In the genomic region with DNA sequence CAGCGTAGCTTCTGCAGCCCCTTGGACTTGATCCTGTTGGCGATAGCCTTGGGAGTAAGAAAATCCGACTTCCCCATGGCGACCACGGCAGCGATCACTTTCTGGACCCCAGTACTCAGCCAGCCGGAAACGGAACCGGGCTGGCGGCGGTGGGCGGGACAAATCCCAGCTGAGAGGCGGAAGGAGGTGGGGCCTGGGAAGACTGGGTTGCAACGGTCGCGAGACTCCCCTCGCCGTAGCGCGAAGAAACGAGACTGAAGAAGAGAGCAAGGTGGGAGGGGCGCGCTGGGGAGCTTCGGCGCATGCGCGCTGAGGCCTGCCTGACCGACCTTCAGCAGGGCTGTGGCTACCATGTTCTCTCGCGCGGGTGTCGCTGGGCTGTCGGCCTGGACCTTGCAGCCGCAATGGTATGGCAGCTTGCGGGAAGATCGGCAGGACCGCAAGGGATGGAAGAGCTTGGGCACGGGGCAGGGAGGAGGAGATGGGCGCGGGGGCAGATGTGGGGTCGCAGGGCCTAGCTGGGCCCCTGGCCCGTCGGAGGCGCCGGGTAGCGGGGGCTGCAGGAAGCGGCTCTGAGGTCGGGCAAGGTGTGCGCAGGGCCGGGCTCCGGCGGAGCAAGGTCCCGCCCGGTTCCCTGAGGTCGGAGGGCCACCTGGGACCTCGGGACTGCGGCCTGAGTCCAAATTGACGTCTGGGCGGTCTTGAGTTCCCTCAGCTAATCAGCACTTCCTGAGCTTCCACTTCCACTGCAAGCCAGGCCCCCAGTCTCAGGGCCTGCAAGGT, we compare ENCODE assay signal across 8 cellular contexts. TPM values are rescaled to one million over a fixed set of nuclear protein-coding genes. Genes with fewer than 3 reads are reported as not detected.
A peak's percentile ranks its signal among the peaks of the same experiment; 100 is the strongest.
DNase-seq lines count a peak whose midpoint lies in the region; ATAC-seq, FAIRE-seq and TF ChIP-seq lines count a peak whose summit lies in the region.

A gene (plus strand): TSS at position 321 of the 783 bp plus-strand sequence. CDS start 31 bp downstream, at position 352.
A gene with protein sequence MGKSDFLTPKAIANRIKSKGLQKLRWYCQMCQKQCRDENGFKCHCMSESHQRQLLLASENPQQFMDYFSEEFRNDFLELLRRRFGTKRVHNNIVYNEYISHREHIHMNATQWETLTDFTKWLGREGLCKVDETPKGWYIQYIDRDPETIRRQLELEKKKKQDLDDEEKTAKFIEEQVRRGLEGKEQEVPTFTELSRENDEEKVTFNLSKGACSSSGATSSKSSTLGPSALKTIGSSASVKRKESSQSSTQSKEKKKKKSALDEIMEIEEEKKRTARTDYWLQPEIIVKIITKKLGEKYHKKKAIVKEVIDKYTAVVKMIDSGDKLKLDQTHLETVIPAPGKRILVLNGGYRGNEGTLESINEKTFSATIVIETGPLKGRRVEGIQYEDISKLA (minus strand): TSS at position 137 of the 783 bp plus-strand sequence. CDS start 60 bp downstream, at position 77.

- DNase-seq in COLO668 (lab: John Stamatoyannopoulos, UW; ENCODE audit: unreplicated experiment) (peak; percentile 91), HS-27A (ENCODE audit: low read depth) (peak; percentile 79), NK-92 (lab: John Stamatoyannopoulos, UW; ENCODE audit: unreplicated experiment) (peak; percentile 91), H1 (ENCODE audit: low read depth in 1 of 2, low spot score in 2 of 2) (peak; percentile 93 to 98), mesenchymal stem cell (peak; percentile 97)
- DNase-seq in activated CD8-positive, alpha-beta memory T cell treated with anti-CD3 and anti-CD28 coated beads for 24 hours: peak; percentile 98
- peak; percentile 96 for DNase-seq in stimulated activated CD8-positive, alpha-beta memory T cell treated with anti-CD3 and anti-CD28 coated beads, Interleukin-12 subunit alpha, Interleukin-12 subunit beta, amount 100 ng/mL, for 4 hours (ENCODE audit: low read depth)

- no peak within 1 kb of the TSS for H3K23ac ChIP-seq in H1 (ENCODE audit: insufficient read length)
- H3K23ac ChIP-seq in mesenchymal stem cell (ENCODE audit: low read length in 2 of 2): peak within 1 kb of the TSS in 1 of 2 experiments; percentile 35

- H3K18ac ChIP-seq in H1 (ENCODE audit: extremely low read depth, low read length) (peak within 1 kb of the TSS; percentile 96), mesenchymal stem cell (ENCODE audit: low read depth in 1 of 2, low read length in 2 of 2) (peak within 1 kb of the TSS; percentile 95 to 98)

- H3K4me2 ChIP-seq in H1 (ENCODE audit: insufficient read depth in 1 of 2, low read depth in 2 of 2, low read length in 2 of 2): peak within 1 kb of the TSS; percentile 89 to 94
- H3K4me2 ChIP-seq in mesenchymal stem cell (ENCODE audit: low read length, poor library complexity, severe bottlenecking): peak within 1 kb of the TSS; percentile 77

- H2BK120ac ChIP-seq in H1 (replicated peaks; ENCODE audit: low read depth, low read length): no peak within 1 kb of the TSS
- peak within 1 kb of the TSS; percentile 76 for H2BK120ac ChIP-seq in mesenchymal stem cell (ENCODE audit: low read depth, low read length)

- peaks cover 2% of the 10 kb centered on the region; the same call in 1 of the 2 replicates for H3K79me1 ChIP-seq in H1 (ENCODE audit: low read depth, low read length)
- no peaks in the 10 kb centered on the region for H3K79me1 ChIP-seq in mesenchymal stem cell (replicated peaks; ENCODE audit: low read length, poor library complexity, severe bottlenecking)

- H3K9ac ChIP-seq in H1 (replicated peaks in 1 of 4; ENCODE audit: extremely low read depth in 1 of 4, low read depth in 3 of 4, low read length in 3 of 4): peak within 1 kb of the TSS; percentile 88 to 92 (median 90)
- H3K9ac ChIP-seq in mesenchymal stem cell (ENCODE audit: low read length): peak within 1 kb of the TSS; percentile 97

- H4K8ac ChIP-seq in H1 (ENCODE audit: extremely low read depth, insufficient read depth, low read length): peak within 1 kb of the TSS; percentile 93
- H4K8ac ChIP-seq in mesenchymal stem cell (ENCODE audit: low read length): peak within 1 kb of the TSS; percentile 89

- no peak within 1 kb of the TSS for H2BK12ac ChIP-seq in H1 (ENCODE audit: low read depth, low read length)
- no peak within 1 kb of the TSS for H2BK12ac ChIP-seq in mesenchymal stem cell (ENCODE audit: low read length in 2 of 2)

- H3K27me3 ChIP-seq in H1 (replicated peaks in 1 of 4; ENCODE audit: control insufficient read depth in 3 of 4, extremely low read depth in 1 of 4, insufficient read depth in 3 of 4, low read length in 3 of 4) (no peaks in the 10 kb centered on the region), mesenchymal stem cell (ENCODE audit: control insufficient read depth in 1 of 2, insufficient read depth in 1 of 2, low read length in 2 of 2) (no peaks in the 10 kb centered on the region)

- peak; percentile 97 for ATAC-seq in GM19468 (IDR thresholded peaks at IDR 0.05; ENCODE audit: extremely low read depth, unreplicated experiment)

- H3K4ac ChIP-seq in H1 (replicated peaks; ENCODE audit: insufficient read length, low read depth, low read length) (no peak within 1 kb of the TSS), mesenchymal stem cell (ENCODE audit: low read depth in 1 of 2, low read length in 2 of 2) (peak within 1 kb of the TSS; percentile 48 to 72)

- 0 out of 2 replicates have a peak, but pooled peaks cover 9% of the 10 kb centered on the region for H3K23me2 ChIP-seq in H1 (ENCODE audit: low read depth, low read length)

- CTCF ChIA-PET in H1 (lab: Charles Lee; ENCODE audit: partially characterized antibody): interaction anchor here (0.7 to 1.3 kb wide), 5 partner anchors 9 to 1350 kb away, joined by 3 to 4 read pairs (median 4); no protein-coding TSS in a partner anchor

- TF ChIP-seq EP300 in H1 (IDR thresholded peaks at IDR 0.05; ENCODE audit: borderline replicate concordance in 1 of 2, low read depth in 2 of 2, low read length in 2 of 2): no peak

- POLR2A ChIA-PET in H1 (lab: Charles Lee; ENCODE audit: partially characterized antibody): interaction anchor here (0.6 to 3.2 kb wide), 10 partner anchors 8 to 258 kb away, joined by 3 to 28 read pairs (median 4); a partner anchor contains a TSS

- H4K5ac ChIP-seq in H1 (ENCODE audit: insufficient read length, low read depth, low read length): peak within 1 kb of the TSS; percentile 79

- WGBS in H1 (ENCODE audit: extremely low coverage in 1 of 2, insufficient coverage in 1 of 2, insufficient read length in 1 of 2, insufficient replicate concordance in 2 of 2, low coverage in 1 of 2, low lambda C conversion rate in 2 of 2, missing lambda C conversion rate in 1 of 2), 2 experiments: 2% methylated on average over 45 of the region's 59 CpGs; no CpG with 5 or more reads in 1 of the 2 experiments
- under 1% methylated on average over 59 of the region's 59 CpGs for WGBS in mesenchymal stem cell

- no peak for TF ChIP-seq RAD21 in H1 (IDR thresholded peaks at IDR 0.05 in 1 of 2, conservative IDR thresholded peaks at IDR 0.05 in 1 of 2; ENCODE audit: low read depth in 2 of 2, low read length in 2 of 2)

- no peak within 1 kb of the TSS for H4K91ac ChIP-seq in H1 (replicated peaks; ENCODE audit: insufficient read length, low read length)
- peak within 1 kb of the TSS; percentile 93 for H4K91ac ChIP-seq in mesenchymal stem cell (ENCODE audit: low read length)

- H3K14ac ChIP-seq in H1 (ENCODE audit: insufficient read length): no peak within 1 kb of the TSS
- peak within 1 kb of the TSS in 1 of 2 experiments; percentile 93 for H3K14ac ChIP-seq in mesenchymal stem cell (ENCODE audit: low read length in 2 of 2)

- H3K36me3 ChIP-seq in H1 (ENCODE audit: control insufficient read depth in 2 of 4, insufficient read depth in 4 of 4, low read length in 3 of 4) (peaks cover 0 to 16% (median 0%) of the 10 kb centered on the region in 4 experiments; a peak in 2 of 8 replicates), mesenchymal stem cell (ENCODE audit: control insufficient read depth in 1 of 2, insufficient read depth in 2 of 2, low read depth in 1 of 2, low read length in 2 of 2) (peaks cover 5 to 24% of the 10 kb centered on the region in 2 experiments)

- no peaks in the 10 kb centered on the region for H3K9me3 ChIP-seq in H1 (ENCODE audit: insufficient read depth in 2 of 2, low read depth in 1 of 2, low read length in 1 of 2)
- H3K9me3 ChIP-seq in mesenchymal stem cell (ENCODE audit: control insufficient read depth, low read length): no peaks in the 10 kb centered on the region

- H2BK15ac ChIP-seq in H1 (ENCODE audit: low read length): no peak within 1 kb of the TSS
- no peak within 1 kb of the TSS for H2BK15ac ChIP-seq in mesenchymal stem cell (ENCODE audit: low read depth, poor library complexity, severe bottlenecking)

- peak within 1 kb of the TSS; percentile 55 for H3K56ac ChIP-seq in H1 (replicated peaks; ENCODE audit: insufficient read length, low read depth, low read length)

- H2AK5ac ChIP-seq in H1 (ENCODE audit: low read depth, low read length) (no peak within 1 kb of the TSS), mesenchymal stem cell (ENCODE audit: low read length, severe bottlenecking) (no peak within 1 kb of the TSS)

- H3K4me3 ChIP-seq in H1 (ENCODE audit: extremely low read depth in 1 of 4, insufficient read depth in 2 of 4, low read depth in 3 of 4, low read length in 4 of 4) (peak within 1 kb of the TSS; percentile 77 to 98 (median 92)), mesenchymal stem cell (ENCODE audit: insufficient read depth in 1 of 2, low read depth in 1 of 2, low read length in 2 of 2) (peak within 1 kb of the TSS; percentile 81 to 93)

- TF ChIP-seq CTCF in H1 (IDR thresholded peaks at IDR 0.05; ENCODE audit: control extremely low read depth in 1 of 3, insufficient read depth in 1 of 3, low read depth in 1 of 3, low read length in 3 of 3): no peak; a peak in 1 of 4 replicates

- TF ChIP-seq POLR2A in H1 (IDR thresholded peaks at IDR 0.05; ENCODE audit: control extremely low read depth in 1 of 2, low read depth in 2 of 2, low read length in 2 of 2): peak in 1 of 2 experiments; percentile 81; a peak in 2 of 3 replicates

- peaks cover 24 to 96% of the 10 kb centered on the region in 2 experiments for H3K79me2 ChIP-seq in H1 (ENCODE audit: control insufficient read depth in 1 of 2, insufficient read depth in 2 of 2, low read length in 2 of 2)

- H2BK5ac ChIP-seq in H1 (ENCODE audit: low read depth, low read length): peak within 1 kb of the TSS; percentile 87
- H2BK5ac ChIP-seq in mesenchymal stem cell (ENCODE audit: low read depth, low read length, poor library complexity, severe bottlenecking): no peak within 1 kb of the TSS

- H3K27ac ChIP-seq in H1 (ENCODE audit: low read depth, low read length): peak within 1 kb of the TSS; percentile 66
- H3K27ac ChIP-seq in mesenchymal stem cell (ENCODE audit: low read length, poor library complexity, severe bottlenecking): peak within 1 kb of the TSS; percentile 14

- H2AFZ ChIP-seq in H1 (ENCODE audit: low read length) (peak within 1 kb of the TSS; percentile 96; the same call in 1 of the 2 replicates), mesenchymal stem cell (ENCODE audit: low read depth, low read length) (peak within 1 kb of the TSS; percentile 43)

- peaks cover 7 to 8% of the 10 kb centered on the region in 2 experiments for H4K20me1 ChIP-seq in H1 (replicated peaks in 1 of 2; ENCODE audit: control insufficient read depth in 1 of 2, insufficient read depth in 2 of 2, low read length in 2 of 2)

- H3K4me1 ChIP-seq in H1 (replicated peaks in 1 of 4; ENCODE audit: control insufficient read depth in 3 of 4, insufficient read depth in 4 of 4, low read length in 3 of 4): peaks cover 0 to 5% (median 1%) of the 10 kb centered on the region in 4 experiments; a peak in 4 of 7 replicates
- H3K4me1 ChIP-seq in mesenchymal stem cell (ENCODE audit: control insufficient read depth, insufficient read depth, low read depth, low read length): peaks cover 3% of the 10 kb centered on the region

- FAIRE-seq in H1 (lab: Jason Lieb, UNC): peak; percentile 24

- no peak within 1 kb of the TSS for H2BK20ac ChIP-seq in H1 (ENCODE audit: low read length)

RNA-seq across cellular contexts. Expression of the first gene that starts in this region (rescaled TPM):
- total RNA-seq in H1 (2021; fragmentation: NEBNext Ultra II Directional; extraction: Animal tissue kit (Norgen Biotek cat#: 25700)): 265 and 272 TPM in 2 replicates
- polyA plus RNA-seq in H1 (2011; rRNA removed): 105 and 221 TPM in 2 replicates
- 216 TPM for polyA plus RNA-seq in H1 (2011; cell fraction: cytosol; rRNA removed)
- 82.9 TPM for polyA plus RNA-seq in H1 (2011; cell fraction: nucleus; rRNA removed)
- 245 to 363 TPM (median 270 TPM) in 4 replicates for polyA plus RNA-seq in H1 (2012, experiment 1 of 2)
- 165 TPM for polyA plus RNA-seq in H1 (2012, experiment 2 of 2)
- 341 TPM for polyA plus RNA-seq in H1 (2013, experiment 1 of 2)
- polyA plus RNA-seq in H1 (2013, experiment 2 of 2): 350 TPM
- polyA minus RNA-seq in H1 (2011; rRNA and poly(A)+ RNA removed): 114 and 178 TPM in 2 replicates
- polyA minus RNA-seq in H1 (2011; cell fraction: cytosol; rRNA and poly(A)+ RNA removed): 101 TPM
- 109 TPM for polyA minus RNA-seq in H1 (2011; cell fraction: nucleus; rRNA and poly(A)+ RNA removed)
- polyA plus RNA-seq in mesenchymal stem cell (2013, experiment 1 of 2): 375 TPM
- polyA plus RNA-seq in mesenchymal stem cell (2013, experiment 2 of 2): 397 TPM

RNA-seq across cellular contexts. Expression of the second gene that starts in this region (rescaled TPM):
- total RNA-seq in H1 (2021; fragmentation: NEBNext Ultra II Directional; extraction: Animal tissue kit (Norgen Biotek cat#: 25700)): 16.5 and 18.9 TPM in 2 replicates
- polyA plus RNA-seq in H1 (2011; rRNA removed): 1.6 and 3.7 TPM in 2 replicates
- polyA plus RNA-seq in H1 (2011; cell fraction: cytosol; rRNA removed): 4.7 TPM
- 2.3 TPM for polyA plus RNA-seq in H1 (2011; cell fraction: nucleus; rRNA removed)
- 5.0 to 12.9 TPM (median 7.0 TPM) in 4 replicates for polyA plus RNA-seq in H1 (2012, experiment 1 of 2)
- 0.67 TPM for polyA plus RNA-seq in H1 (2012, experiment 2 of 2)
- polyA plus RNA-seq in H1 (2013, experiment 1 of 2): 17.9 TPM
- polyA plus RNA-seq in H1 (2013, experiment 2 of 2): 21.9 TPM
- 3.3 and 3.8 TPM in 2 replicates for polyA minus RNA-seq in H1 (2011; rRNA and poly(A)+ RNA removed)
- polyA minus RNA-seq in H1 (2011; cell fraction: cytosol; rRNA and poly(A)+ RNA removed): 1.2 TPM
- 9.1 TPM for polyA minus RNA-seq in H1 (2011; cell fraction: nucleus; rRNA and poly(A)+ RNA removed)
- 14.8 TPM for polyA plus RNA-seq in mesenchymal stem cell (2013, experiment 1 of 2)
- polyA plus RNA-seq in mesenchymal stem cell (2013, experiment 2 of 2): 15.7 TPM

Comparison
In these comparisons a context has a peak if more than half of its experiments do, and no peak if none do; other contexts are left out.
1. Peak in every context shown above with its lines: DNase-seq, ATAC-seq, H3K4me3 ChIP-seq and H3K27ac ChIP-seq.